16 cellular contexts compared by ENCODE assay signal in the genomic region with DNA sequence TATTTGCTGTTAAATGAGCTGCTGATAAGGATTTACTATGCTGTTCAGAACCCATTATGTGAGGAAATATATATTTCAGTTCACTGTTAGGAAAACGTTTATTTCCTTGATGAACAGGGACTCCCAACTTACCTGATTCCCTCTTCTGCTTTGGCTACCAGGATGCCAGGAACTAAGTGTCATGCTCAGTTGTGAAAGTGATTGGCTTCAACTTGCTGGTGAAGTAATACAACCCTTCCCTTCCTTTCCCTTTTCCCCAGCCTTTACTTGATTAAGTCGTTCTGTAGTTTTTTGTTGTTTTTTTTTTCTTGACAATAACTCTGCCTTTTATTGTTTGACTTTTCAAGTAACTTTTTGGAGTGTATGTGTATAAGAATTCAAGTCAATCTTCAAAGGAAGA.
"Had no signal": no experiment of that assay in that cellular context is flagged by ENCODE, and none has a peak within 500 bp of the region (broad histone marks: within the 10 kb centered on the region; RNA-seq: fewer than 3 reads in every experiment).

No MANE protein-coding gene starts in this region.

- H3K36me3 ChIP-seq: breast epithelium, pancreas, spleen, upper lobe of left lung had no signal

- H3K27ac ChIP-seq: spleen, upper lobe of left lung had no signal

- ATAC-seq: activated CD4-positive, CD25-positive, alpha-beta regulatory T cell treated with anti-CD3 and anti-CD28 coated beads, Interleukin-2, amount 50 U/mL, for 24 hours; activated T-cell treated with anti-CD3 and anti-CD28 coated beads, Interleukin-2, amount 50 U/mL, for 4 hours; stimulated activated naive B cell treated with anti-CD40 and anti-IgM and Interleukin-4, amounts not matched to agents 10 μg/mL and 1 μg/mL and 100 μg/mL, for 72 hours had no signal

- H3K36me3 Mint-ChIP-seq: activated CD4-positive, alpha-beta memory T cell treated with anti-CD3 and anti-CD28 coated beads for 36 hours; activated naive CD8-positive, alpha-beta T cell treated with anti-CD3 and anti-CD28 coated beads, Interleukin-2, amount 10 ng/mL, durations not matched to agents 7 days and 5 days; mesothelial cell of epicardium; stimulated activated naive B cell treated with anti-CD40 and anti-IgM and Interleukin-4, amounts not matched to agents 10 μg/mL and 1 μg/mL and 100 μg/mL, for 72 hours had no signal

- H3K27ac Mint-ChIP-seq: activated CD4-positive, alpha-beta memory T cell treated with anti-CD3 and anti-CD28 coated beads for 36 hours; activated naive CD8-positive, alpha-beta T cell treated with anti-CD3 and anti-CD28 coated beads, Interleukin-2, amount 10 ng/mL, durations not matched to agents 7 days and 5 days; mesothelial cell of epicardium; stimulated activated naive B cell treated with anti-CD40 and anti-IgM and Interleukin-4, amounts not matched to agents 10 μg/mL and 1 μg/mL and 100 μg/mL, for 72 hours had no signal

- FAIRE-seq: pancreas had no signal

- H3K4me1 Mint-ChIP-seq: activated naive CD8-positive, alpha-beta T cell treated with anti-CD3 and anti-CD28 coated beads, Interleukin-2, amount 10 ng/mL, durations not matched to agents 7 days and 5 days; stimulated activated naive B cell treated with anti-CD40 and anti-IgM and Interleukin-4, amounts not matched to agents 10 μg/mL and 1 μg/mL and 100 μg/mL, for 72 hours had no signal

- H3K9me3 ChIP-seq: breast epithelium, pancreas, spleen, upper lobe of left lung had no signal

- H3K4me3 ChIP-seq: breast epithelium, pancreas, spleen, upper lobe of left lung had no signal

- DNase-seq: activated CD4-positive, alpha-beta memory T cell treated with anti-CD3 and anti-CD28 coated beads for 36 hours; activated gamma-delta T cell; activated naive CD8-positive, alpha-beta T cell treated with anti-CD3 and anti-CD28 coated beads, Interleukin-2, amount 10 ng/mL, durations not matched to agents 7 days and 5 days; activated T-cell treated with anti-CD3 and anti-CD28 coated beads, Interleukin-2, amount 50 U/mL, for 4 hours; anterior cingulate cortex; effector memory CD4-positive, alpha-beta T cell; erythroblast; glutamatergic neuron; pancreas; spleen; stimulated activated CD4-positive, alpha-beta T cell treated with anti-CD3 and anti-CD28 coated beads, Interleukin-2, amount 100 ng/mL, for 24 hours; stimulated activated naive B cell treated with anti-CD40 and anti-IgM and Interleukin-4, amounts not matched to agents 10 μg/mL and 1 μg/mL and 100 μg/mL, for 72 hours; upper lobe of left lung had no signal

- H3K9me3 Mint-ChIP-seq: activated CD4-positive, alpha-beta memory T cell treated with anti-CD3 and anti-CD28 coated beads for 36 hours; activated naive CD8-positive, alpha-beta T cell treated with anti-CD3 and anti-CD28 coated beads, Interleukin-2, amount 10 ng/mL, durations not matched to agents 7 days and 5 days; activated T-cell treated with anti-CD3 and anti-CD28 coated beads, Interleukin-2, amount 50 U/mL, for 4 hours; mesothelial cell of epicardium; stimulated activated naive B cell treated with anti-CD40 and anti-IgM and Interleukin-4, amounts not matched to agents 10 μg/mL and 1 μg/mL and 100 μg/mL, for 72 hours had no signal

- H3K27me3 Mint-ChIP-seq: activated CD4-positive, alpha-beta memory T cell treated with anti-CD3 and anti-CD28 coated beads for 36 hours; activated naive CD8-positive, alpha-beta T cell treated with anti-CD3 and anti-CD28 coated beads, Interleukin-2, amount 10 ng/mL, durations not matched to agents 7 days and 5 days had no signal

- H3K4me1 ChIP-seq: breast epithelium, spleen had no signal

- H3K4me3 Mint-ChIP-seq: activated CD4-positive, alpha-beta memory T cell treated with anti-CD3 and anti-CD28 coated beads for 36 hours; activated naive CD8-positive, alpha-beta T cell treated with anti-CD3 and anti-CD28 coated beads, Interleukin-2, amount 10 ng/mL, durations not matched to agents 7 days and 5 days; activated T-cell treated with anti-CD3 and anti-CD28 coated beads, Interleukin-2, amount 50 U/mL, for 4 hours; mesothelial cell of epicardium; stimulated activated naive B cell treated with anti-CD40 and anti-IgM and Interleukin-4, amounts not matched to agents 10 μg/mL and 1 μg/mL and 100 μg/mL, for 72 hours had no signal

- H3K27me3 ChIP-seq: breast epithelium, pancreas, spleen, upper lobe of left lung had no signal
